14 cellular contexts compared by ENCODE assay signal in genomic region chr10:24650669-24651391, GRCh38.
"Had no signal": no experiment of that assay in that cellular context is flagged by ENCODE, and none has a peak within 500 bp of the region (broad histone marks: within the 10 kb centered on the region; RNA-seq: fewer than 3 reads in every experiment).

No MANE protein-coding gene starts in this region.

- H3K9me3 ChIP-seq: sigmoid colon, thyroid gland had no signal

- H3K4me1 ChIP-seq: thyroid gland had no signal

- H3K27me3 ChIP-seq: sigmoid colon, thyroid gland had no signal

- H3K27ac ChIP-seq: thyroid gland had no signal

- ATAC-seq: WTC11 had no signal

- H3K4me3 ChIP-seq: sigmoid colon, thyroid gland had no signal

- FAIRE-seq: TTC549, urothelium cell line had no signal

- DNase-seq: activated CD4-positive, alpha-beta T cell treated with anti-CD3 and anti-CD28 coated beads, Interleukin-2, amount 10 ng/mL, durations not matched to agents 7 days and 5 days; activated gamma-delta T cell treated with Interleukin-2 at 50 U/mL for 16 hours; activated naive CD8-positive, alpha-beta T cell treated with anti-CD3 and anti-CD28 coated beads for 36 hours; amygdala; effector memory CD4-positive, alpha-beta T cell; foreskin melanocyte; kidney glomerular epithelial cell; mesenchymal stem cell; sigmoid colon; stimulated activated CD4-positive, alpha-beta T cell treated with anti-CD3 and anti-CD28 coated beads, Interleukin-1b, Interleukin-23, amount 100 ng/mL, for 48 hours; thyroid gland had no signal

- H3K36me3 ChIP-seq: sigmoid colon, thyroid gland had no signal
